ENCODE assay signal across 15 cellular contexts in genomic region chr2:175837046-175837445, GRCh38.
DNase-seq lines count a peak whose midpoint lies in the region; ATAC-seq, FAIRE-seq and TF ChIP-seq lines count a peak whose summit lies in the region.
"Had no signal": no experiment of that assay in that cellular context is flagged by ENCODE, and none has a peak within 500 bp of the region (broad histone marks: within the 10 kb centered on the region; RNA-seq: fewer than 3 reads in every experiment).

No MANE protein-coding gene starts in this region.

- H3K79me2 ChIP-seq in DND-41 (ENCODE audit: insufficient read depth, low read length) = no peaks in the 10 kb centered on the region

- ATAC-seq in DND-41 (ENCODE audit: insufficient read depth, low read depth) = peak; percentile 44; the same call in 1 of the 3 replicates
- ATAC-seq in pancreas = peak in 3 of 4 donors; percentile 30 to 64 (median 52)
- no peak for ATAC-seq in HG03565 (IDR thresholded peaks at IDR 0.05; ENCODE audit: unreplicated experiment)
- ATAC-seq: activated naive CD8-positive, alpha-beta T cell treated with anti-CD3 and anti-CD28 coated beads, Interleukin-2, amount 50 U/mL, for 24 hours had no signal

- no peak overlapping the region for H2AFZ ChIP-seq in DND-41 (ENCODE audit: low read depth, low read length)

- DNase-seq in DND-41 = no peak
- peak; percentile 69 for DNase-seq in NCI-H226
- peak; percentile 83 for DNase-seq in fibroblast of gingiva (ENCODE audit: low read depth)
- peak in 1 of 6 donors; percentile 2 for DNase-seq in pancreas
- no peak for DNase-seq in activated effector memory CD4-positive, alpha-beta T cell treated with Interleukin-2 at 50 U/mL for 16 hours
- DNase-seq in activated CD8-positive, alpha-beta memory T cell treated with anti-CD3 and anti-CD28 coated beads for 24 hours = no peak
- no peak for DNase-seq in stimulated activated CD8-positive, alpha-beta memory T cell treated with anti-CD3 and anti-CD28 coated beads, Interleukin-4, amount 100 ng/mL, for 48 hours
- DNase-seq: activated naive CD8-positive, alpha-beta T cell treated with anti-CD3 and anti-CD28 coated beads, Interleukin-2, amount 50 U/mL, for 24 hours; CD8-positive, alpha-beta memory T cell; kidney glomerular epithelial cell; NCI-H774; stimulated activated CD4-positive, alpha-beta T cell treated with anti-CD3 and anti-CD28 coated beads, Interleukin-2, amount 100 ng/mL, for 48 hours; testis had no signal

- FAIRE-seq in pancreas (lab: Jason Lieb, UNC) = no peak
- FAIRE-seq: endometrium had no signal

- intact Hi-C loops in pancreas (cut with DNase I) = no loop called here

- H3K27ac ChIP-seq in DND-41 (ENCODE audit: low read length) (no peak overlapping the region), pancreas (no peak overlapping the region)
- H3K27ac ChIP-seq: testis had no signal

- no peaks in the 10 kb centered on the region for H4K20me1 ChIP-seq in DND-41 (ENCODE audit: insufficient read depth, low read length)

- H3K4me1 ChIP-seq in DND-41 (ENCODE audit: insufficient read depth, low read length) = no peaks in the 10 kb centered on the region
- no peaks in the 10 kb centered on the region for H3K4me1 ChIP-seq in pancreas
- H3K4me1 ChIP-seq: testis had no signal

- no peak overlapping the region for H3K9ac ChIP-seq in DND-41 (ENCODE audit: low read depth, low read length)

- H3K36me3 ChIP-seq in DND-41 (ENCODE audit: insufficient read depth, low read length) (no peaks in the 10 kb centered on the region), pancreas (no peaks in the 10 kb centered on the region)

- H3K27me3 ChIP-seq in DND-41 (ENCODE audit: insufficient read depth, low read length, poor library complexity) = peaks cover 21% of the 10 kb centered on the region
- H3K27me3 ChIP-seq in pancreas = peaks cover 0 to 3% (median 0%) of the 10 kb centered on the region in 4 donors
- H3K27me3 ChIP-seq: testis had no signal

- no peaks in the 10 kb centered on the region for H3K9me3 ChIP-seq in DND-41 (ENCODE audit: insufficient read depth, low read length, severe bottlenecking)
- no peaks in the 10 kb centered on the region for H3K9me3 ChIP-seq in pancreas
- H3K9me3 ChIP-seq: testis had no signal

- WGBS in pancreas, 2 donors = 60 to 61% methylated on average over 3 of the region's 3 CpGs

- H3K4me2 ChIP-seq in DND-41 (ENCODE audit: insufficient read depth, low read length) = no peak overlapping the region

- no peak for TF ChIP-seq CTCF in DND-41 (IDR thresholded peaks at IDR 0.05; ENCODE audit: borderline replicate concordance, extremely low read depth, low read length, poor library complexity, severe bottlenecking)
- no peak for TF ChIP-seq CTCF in pancreas (IDR thresholded peaks at IDR 0.05)

- H3K4me3 ChIP-seq in DND-41 (ENCODE audit: low read depth in 1 of 2, low read length in 2 of 2) (no peak overlapping the region), pancreas (no peak overlapping the region)
- H3K4me3 ChIP-seq: testis had no signal

Comparison
In these comparisons a context has a peak if more than half of its experiments do, and no peak if none do; other contexts are left out.
1. DNase-seq: peak in NCI-H226 (single experiment) and fibroblast of gingiva (single experiment); none in DND-41 (single experiment), activated effector memory CD4-positive, alpha-beta T cell treated with Interleukin-2 at 50 U/mL for 16 hours (single experiment), activated CD8-positive, alpha-beta memory T cell treated with anti-CD3 and anti-CD28 coated beads for 24 hours (single experiment) and stimulated activated CD8-positive, alpha-beta memory T cell treated with anti-CD3 and anti-CD28 coated beads, Interleukin-4, amount 100 ng/mL, for 48 hours (single experiment).